In genomic region chr2:95294579-95295250, GRCh38 we compare ENCODE assay signal across 25 cellular contexts. TPM values are rescaled to one million over a fixed set of nuclear protein-coding genes. Genes with fewer than 3 reads are reported as not detected.
"Had no signal": no experiment of that assay in that cellular context is flagged by ENCODE, and none has a peak within 500 bp of the region (broad histone marks: within the 10 kb centered on the region; RNA-seq: fewer than 3 reads in every experiment).

No MANE protein-coding gene starts in this region.

- ATAC-seq: HepG2 had no signal

- H3K27ac ChIP-seq: SJSA1, SK-N-MC had no signal

- H3K9me3 ChIP-seq: SJSA1 had no signal

- FAIRE-seq: HepG2, RCC 7860 had no signal

- H3K27me3 ChIP-seq: MG63, SJSA1 had no signal

- H3K4me1 ChIP-seq: SJSA1 had no signal

- H3K36me3 ChIP-seq: MG63, SJSA1 had no signal

- H3K4me3 ChIP-seq: MG63, SJSA1, SK-N-MC had no signal

- DNase-seq: IMR-90, Karpas-422, KG1, MG63, NCI-H1092, NCI-H1105 treated with DMSO at 0.1 percent for 48 hours, NCI-H1417 treated with DMSO at 0.1 percent for 48 hours, NCI-H146, NCI-H1694 treated with DMSO at 0.1 percent for 48 hours, NCI-H1930, NCI-H2081, NCI-H2107, NCI-H2227 treated with DMSO at 0.1 percent for 48 hours, NCI-H510A, NCI-H524 treated with DMSO at 0.1 percent for 48 hours, NCI-H69, NCI-H774, Right ventricle myocardium superior, RPMI8226, SIG-M5 had no signal

RNA-seq across cellular contexts. Expression of gene KCNIP3, which starts 2.4 kb away (rescaled TPM):
- total RNA-seq: HepG2 had no signal
- polyA plus RNA-seq: HepG2 had no signal

RNA-seq across cellular contexts. Expression of gene PROM2, which starts 20.5 kb away (rescaled TPM):
- total RNA-seq: HepG2, HT1080, IMR-90 had no signal
- polyA plus RNA-seq: HepG2 had no signal
